In genomic region chr2:24958411-24958935, GRCh38 we compare ENCODE assay signal across 3 cellular contexts.
A peak's percentile ranks its signal among the peaks of the same experiment; 100 is the strongest.
TF ChIP-seq lines count a peak whose summit lies in the region.

No MANE protein-coding gene starts in this region.

TF ChIP-seq in K562, 482 proteins besides CTCF, POLR2A, EP300 and RAD21:
- TF ChIP-seq ETV6 (IDR thresholded peaks at IDR 0.05; ENCODE audit: borderline replicate concordance in 1 of 2, low read depth in 2 of 2, low read length in 1 of 2) = no peak
- TF ChIP-seq ETV6 (CRISPR knock-in tag; IDR thresholded peaks at IDR 0.05; ENCODE audit: borderline replicate concordance) = no peak
- TF ChIP-seq BCOR (IDR thresholded peaks at IDR 0.05) = peak; percentile 40; the same call in 1 of the 2 replicates
- TF ChIP-seq RUNX1 (IDR thresholded peaks at IDR 0.05; ENCODE audit: low read depth) = no peak
- no peak for TF ChIP-seq ZNF212 (CRISPR knock-in tag; IDR thresholded peaks at IDR 0.05)
- TF ChIP-seq SAFB (IDR thresholded peaks at IDR 0.05; ENCODE audit: borderline replicate concordance, low read depth, low read length) = no peak
- TF ChIP-seq RBM25 (IDR thresholded peaks at IDR 0.05; ENCODE audit: low read depth, low read length, severe bottlenecking) = peak; percentile 66
- no peak for TF ChIP-seq BACH1 (tag; IDR thresholded peaks at IDR 0.05)
- TF ChIP-seq ADNP (tag; IDR thresholded peaks at IDR 0.05) = peak; percentile 46; the same call in 1 of the 2 replicates
- TF ChIP-seq E2F4 (CRISPR knock-in tag; IDR thresholded peaks at IDR 0.05; ENCODE audit: low read depth) = no peak

TF ChIP-seq in endothelial cell of umbilical vein, 7 proteins besides CTCF, POLR2A, EP300 and RAD21:
- peak; percentile 48 for TF ChIP-seq GATA2 (IDR thresholded peaks at IDR 0.05; ENCODE audit: insufficient read depth, insufficient read length, low read depth, low read length)
- no peak for TF ChIP-seq EZH2 (IDR thresholded peaks at IDR 0.05; ENCODE audit: borderline replicate concordance, low read depth, low read length, severe bottlenecking)

TF ChIP-seq in GM12891, 5 proteins besides CTCF, POLR2A, EP300 and RAD21:
- TF ChIP-seq SPI1 (IDR thresholded peaks at IDR 0.05; ENCODE audit: low read depth, low read length) (no peak), POLR2AphosphoS5 (IDR thresholded peaks at IDR 0.05; ENCODE audit: low read depth, low read length) (no peak), POU2F2 (IDR thresholded peaks at IDR 0.05; ENCODE audit: low read depth, low read length) (no peak), PAX5 (IDR thresholded peaks at IDR 0.05; ENCODE audit: insufficient read depth, low read length, severe bottlenecking) (no peak), TAF1 (IDR thresholded peaks at IDR 0.05; ENCODE audit: low read depth, low read length) (no peak)
TF ChIP-seq in GM12891: peak in this region for 0.
